Comparison of ENCODE assay signal across 8 cellular contexts in the genomic region with DNA sequence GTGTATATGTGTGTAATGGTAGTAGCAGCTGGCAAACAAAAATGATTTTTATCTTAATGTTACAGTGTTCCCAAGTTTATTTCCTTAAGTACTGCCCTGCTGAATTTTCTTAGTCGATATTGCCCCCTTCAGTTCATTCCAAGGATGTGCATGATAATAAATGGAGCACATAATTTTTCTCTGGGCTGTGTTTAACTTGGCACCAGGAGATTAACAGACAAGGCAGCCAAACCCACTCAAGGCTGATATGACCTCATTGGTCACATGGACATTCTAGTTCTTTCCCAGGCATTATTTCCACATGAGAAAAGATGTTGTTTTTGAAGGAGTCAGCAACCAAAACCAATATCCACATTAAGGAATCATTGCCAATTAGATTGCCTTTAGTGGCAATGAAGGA.
DNase-seq lines count a peak whose midpoint lies in the region; ATAC-seq, FAIRE-seq and TF ChIP-seq lines count a peak whose summit lies in the region.

No MANE protein-coding gene starts in this region.

- TF ChIP-seq POLR2A in HepG2 (IDR thresholded peaks at IDR 0.05; ENCODE audit: insufficient read depth in 1 of 2, low read depth in 2 of 2, low read length in 2 of 2) (no peak), vagina (IDR thresholded peaks at IDR 0.05) (no peak)

- intact Hi-C loops in CD4-positive, alpha-beta T cell (cut with DNase I, micrococcal nuclease), result no loop called here
- intact Hi-C loops in HepG2 (cut with micrococcal nuclease; ENCODE audit: unreplicated experiment), result loop anchor here (5.0 to 10.0 kb wide), 3 partner anchors 115 to 333 kb away; no protein-coding TSS in a partner anchor
- intact Hi-C loops in vagina (cut with DNase I), result no loop called here

- no peak overlapping the region for H3K4me2 ChIP-seq in HepG2 (ENCODE audit: low read depth, low read length)

- WGBS in HepG2 (ENCODE audit: low lambda C conversion rate), result 0% methylated on average over 1 of the region's 1 CpG

- peak; percentile 60 for TF ChIP-seq CTCF in CD4-positive, alpha-beta T cell (IDR thresholded peaks at IDR 0.05)
- TF ChIP-seq CTCF in HepG2 (CRISPR knock-in tag; IDR thresholded peaks at IDR 0.05) (peak; percentile 67), vagina (IDR thresholded peaks at IDR 0.05) (peak in 2 of 3 experiments; percentile 26 to 32)

- no peaks in the 10 kb centered on the region for H3K27me3 ChIP-seq in CD4-positive, alpha-beta T cell (ENCODE audit: control insufficient read depth, insufficient read depth, low read length)
- H3K27me3 ChIP-seq in NT2/D1 (ENCODE audit: insufficient read depth, insufficient read length) (no peaks in the 10 kb centered on the region), HepG2 (ENCODE audit: control insufficient read depth in 1 of 2, insufficient read depth in 2 of 2, low read length in 2 of 2) (no peaks in the 10 kb centered on the region), vagina (no peaks in the 10 kb centered on the region)

- no peaks in the 10 kb centered on the region for H4K20me1 ChIP-seq in HepG2 (ENCODE audit: insufficient read depth, low read length)

- peak; percentile 42; the same call in 1 of the 2 replicates for TF ChIP-seq RAD21 in HepG2 (CRISPR knock-in tag; IDR thresholded peaks at IDR 0.05)

- no peaks in the 10 kb centered on the region for H3K9me3 Mint-ChIP-seq in CD4-positive, alpha-beta T cell

- no peaks in the 10 kb centered on the region for H3K79me2 ChIP-seq in HepG2 (ENCODE audit: insufficient read depth, low read length)

- no peak overlapping the region for H3K4me3 Mint-ChIP-seq in CD4-positive, alpha-beta T cell

- CTCF ChIA-PET in CD4-positive, alpha-beta T cell (lab: Charles Lee), result interaction anchor here (0.9 kb wide), 1 partner anchor 23 kb away, joined by 4 read pairs; no protein-coding TSS in a partner anchor
- CTCF ChIA-PET in HepG2 (lab: Yijun Ruan, JAX; ENCODE audit: low intra/inter-chr PET ratio, low total read pairs), result no interaction called here

- no peaks in the 10 kb centered on the region for H3K36me3 Mint-ChIP-seq in CD4-positive, alpha-beta T cell (ENCODE audit: low read depth)

- POLR2A ChIA-PET in CD4-positive, alpha-beta T cell (lab: Charles Lee), result no interaction called here
- POLR2A ChIA-PET in HepG2 (lab: Yijun Ruan, JAX), result no interaction called here

- no peaks in the 10 kb centered on the region for H3K36me3 ChIP-seq in NT2/D1 (ENCODE audit: insufficient read depth, insufficient read length, low read length)
- no peaks in the 10 kb centered on the region for H3K36me3 ChIP-seq in HepG2 (replicated peaks in 1 of 2; ENCODE audit: control insufficient read depth in 1 of 2, insufficient read depth in 2 of 2, low read length in 2 of 2)
- H3K36me3 ChIP-seq in vagina, result no peaks in the 10 kb centered on the region

- H3K27me3 Mint-ChIP-seq in CD4-positive, alpha-beta T cell, result peaks cover 3% of the 10 kb centered on the region

- H3K27ac Mint-ChIP-seq in CD4-positive, alpha-beta T cell, result no peak overlapping the region

- H3K9me3 ChIP-seq in CD4-positive, alpha-beta T cell (ENCODE audit: control insufficient read depth, low read length), result no peaks in the 10 kb centered on the region
- H3K9me3 ChIP-seq in NT2/D1 (ENCODE audit: insufficient read depth, low read length) (no peaks in the 10 kb centered on the region), HepG2 (ENCODE audit: low read length) (no peaks in the 10 kb centered on the region), vagina (no peaks in the 10 kb centered on the region)

- no peak overlapping the region for H3K27ac ChIP-seq in CD4-positive, alpha-beta T cell (ENCODE audit: low read depth, low read length)
- H3K27ac ChIP-seq in HepG2 (ENCODE audit: extremely low read length, insufficient read depth, low read length), result no peak overlapping the region
- H3K27ac ChIP-seq in vagina, result no peak overlapping the region

- in situ Hi-C loops in HepG2 (cut with HindIII; ENCODE audit: extremely low pct_ligation_motif_present, low pct_unique_long_range_greater_than_20kb), result no loop called here

- FAIRE-seq in HepG2 (lab: Jason Lieb, UNC), result no peak

- H3K4me1 ChIP-seq in NT2/D1 (ENCODE audit: insufficient read depth, insufficient read length), result no peaks in the 10 kb centered on the region
- H3K4me1 ChIP-seq in HepG2 (ENCODE audit: insufficient read depth, low read length), result no peaks in the 10 kb centered on the region
- H3K4me1 ChIP-seq in vagina, result no peaks in the 10 kb centered on the region

- no peak for DNase-seq in CD4-positive, alpha-beta T cell
- DNase-seq in HK-2 (ENCODE audit: unreplicated experiment) (peak; percentile 18), NT2/D1 (ENCODE audit: low read depth, low spot score) (peak; percentile 2), cerebellum (ENCODE audit: low spot score) (peak; percentile 15), HepG2 (ENCODE audit: low spot score) (peak; percentile 45), vagina (ENCODE audit: extremely low spot score in 2 of 2) (no peak)
- no peak for DNase-seq in NK-92 treated with Interleukin-12 subunit alpha and Interleukin-12 subunit beta, amount 100 ng/mL, for 24 hours (lab: John Stamatoyannopoulos, UW)

- H2AFZ ChIP-seq in HepG2 (ENCODE audit: low read length), result no peak overlapping the region

- H3K4me3 ChIP-seq in NT2/D1 (ENCODE audit: insufficient read length, low read depth) (no peak overlapping the region), HepG2 (replicated peaks in 1 of 3; ENCODE audit: insufficient read depth in 1 of 3, low read depth in 2 of 3, low read length in 3 of 3) (no peak overlapping the region), vagina (no peak overlapping the region)

- BruUV-seq in HepG2 (replicated peaks; lab: Mats Ljungman, UMichigan), result no TSS peak

- no peak overlapping the region for H3K9ac ChIP-seq in NT2/D1 (ENCODE audit: insufficient read length, low read depth)
- no peak overlapping the region for H3K9ac ChIP-seq in HepG2 (ENCODE audit: insufficient read depth, low read depth, low read length)

- TF ChIP-seq EP300 in HepG2 (IDR thresholded peaks at IDR 0.05; ENCODE audit: low read depth in 2 of 2, low read length in 2 of 2), result no peak
- TF ChIP-seq EP300 in HepG2 (CRISPR knock-in tag; IDR thresholded peaks at IDR 0.05; ENCODE audit: borderline replicate concordance), result no peak

- H3K4me1 Mint-ChIP-seq in CD4-positive, alpha-beta T cell (ENCODE audit: low read depth), result no peaks in the 10 kb centered on the region

- ATAC-seq in CD4-positive, alpha-beta T cell (ENCODE audit: poor library complexity), result no peak
- peak; percentile 65 for ATAC-seq in GM19324 (IDR thresholded peaks at IDR 0.05; ENCODE audit: low FRiP score, unreplicated experiment)
- ATAC-seq in HepG2, result peak; percentile 73

TF ChIP-seq in HepG2, 621 proteins besides CTCF, POLR2A, EP300 and RAD21:
- TF ChIP-seq STAG1 (CRISPR knock-in tag; IDR thresholded peaks at IDR 0.05) (peak; percentile 72), SPEN (CRISPR knock-in tag; IDR thresholded peaks at IDR 0.05; ENCODE audit: low read depth) (no peak), GATA4 (IDR thresholded peaks at IDR 0.05; ENCODE audit: borderline replicate concordance, low read depth) (no peak), ZBTB8A (CRISPR knock-in tag; IDR thresholded peaks at IDR 0.05; ENCODE audit: borderline replicate concordance, low read depth) (no peak), THAP8 (CRISPR knock-in tag; IDR thresholded peaks at IDR 0.05; ENCODE audit: borderline replicate concordance) (no peak), MXD4 (CRISPR knock-in tag; IDR thresholded peaks at IDR 0.05) (no peak), SMC3 (IDR thresholded peaks at IDR 0.05; ENCODE audit: low read length) (peak; percentile 34; the same call in 1 of the 2 replicates)
- TF ChIP-seq, protein P1, sequence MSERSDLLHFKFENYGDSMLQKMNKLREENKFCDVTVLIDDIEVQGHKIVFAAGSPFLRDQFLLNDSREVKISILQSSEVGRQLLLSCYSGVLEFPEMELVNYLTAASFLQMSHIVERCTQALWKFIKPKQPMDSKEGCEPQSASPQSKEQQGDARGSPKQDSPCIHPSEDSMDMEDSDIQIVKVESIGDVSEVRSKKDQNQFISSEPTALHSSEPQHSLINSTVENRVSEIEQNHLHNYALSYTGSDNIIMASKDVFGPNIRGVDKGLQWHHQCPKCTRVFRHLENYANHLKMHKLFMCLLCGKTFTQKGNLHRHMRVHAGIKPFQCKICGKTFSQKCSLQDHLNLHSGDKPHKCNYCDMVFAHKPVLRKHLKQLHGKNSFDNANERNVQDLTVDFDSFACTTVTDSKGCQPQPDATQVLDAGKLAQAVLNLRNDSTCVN (CRISPR knock-in tag; IDR thresholded peaks at IDR 0.05; ENCODE audit: borderline replicate concordance), result no peak

Comparison
In these comparisons a context has a peak if more than half of its experiments do, and no peak if none do; other contexts are left out.
1. DNase-seq: peak in HK-2 (single experiment), NT2/D1 (single experiment), cerebellum (single experiment) and HepG2 (single experiment); none in CD4-positive, alpha-beta T cell (0 of 10), vagina (0 of 2) and NK-92 treated with Interleukin-12 subunit alpha and Interleukin-12 subunit beta, amount 100 ng/mL, for 24 hours (single experiment).
2. Peak in every context shown above with its lines, with median percentiles within 50 percentile points of each other: CTCF ChIP-seq.